8 cellular contexts compared by ENCODE assay signal in genomic region chr14:100214768-100215079, GRCh38. TPM values are rescaled to one million over a fixed set of nuclear protein-coding genes. Genes with fewer than 3 reads are reported as not detected.
DNase-seq lines count a peak whose midpoint lies in the region; ATAC-seq, FAIRE-seq and TF ChIP-seq lines count a peak whose summit lies in the region.

No MANE protein-coding gene starts in this region.

- TF ChIP-seq POLR2A in K562 (conservative IDR thresholded peaks at IDR 0.05) = no peak

- H3K4me3 ChIP-seq in ACC112 (ENCODE audit: low read depth, low read length) (peak overlapping the region; percentile 95), HFF-Myc (replicated peaks; ENCODE audit: low read depth, low read length) (peak overlapping the region; percentile 67), K562 (peak overlapping the region; percentile 78), mucosa of stomach (ENCODE audit: low read length) (peak overlapping the region; percentile 36)

- no peak for TF ChIP-seq RAD21 in K562 (CRISPR knock-in tag; conservative IDR thresholded peaks at IDR 0.05 in 1 of 2, IDR thresholded peaks at IDR 0.05 in 1 of 2)

- H3K36me3 ChIP-seq in ACC112 (ENCODE audit: insufficient read depth, low read length) (no peaks in the 10 kb centered on the region), K562 (ENCODE audit: control insufficient read depth, insufficient read depth, low read length) (no peaks in the 10 kb centered on the region), mucosa of stomach (ENCODE audit: control insufficient read depth, insufficient read depth, low read length) (no peaks in the 10 kb centered on the region)

- POLR2A ChIA-PET in K562 (lab: Yijun Ruan, JAX) = interaction anchor here (0.6 to 1.3 kb wide), 5 partner anchors 9 to 836 kb away, joined by 3 to 12 read pairs (median 3); no protein-coding TSS in a partner anchor

- H3K27ac ChIP-seq in ACC112 (ENCODE audit: low read depth, low read length) = no peak overlapping the region
- H3K27ac ChIP-seq in K562 (ENCODE audit: extremely low read depth, low read depth, low read length) = peak overlapping the region; percentile 98

- no peaks in the 10 kb centered on the region for H3K9me1 ChIP-seq in K562 (ENCODE audit: control insufficient read depth, insufficient read depth, low read length)

- TF ChIP-seq EP300 in K562 (IDR thresholded peaks at IDR 0.05; ENCODE audit: low read length) = no peak

- H3K4me1 ChIP-seq in ACC112 (ENCODE audit: control insufficient read depth, insufficient read depth, low read length, unreplicated experiment) (no peaks in the 10 kb centered on the region), K562 (replicated peaks in 1 of 2; ENCODE audit: control insufficient read depth in 2 of 2, insufficient read depth in 2 of 2, low read length in 2 of 2) (peaks cover 19 to 37% of the 10 kb centered on the region in 2 experiments), mucosa of stomach (ENCODE audit: control insufficient read depth, insufficient read depth, low read length) (peaks cover 14% of the 10 kb centered on the region)

- WGBS in K562 (ENCODE audit: insufficient coverage, low coverage, missing lambda C conversion rate) = 6% methylated on average over 10 of the region's 12 CpGs

- H3K9me3 ChIP-seq in K562 (replicated peaks; ENCODE audit: control insufficient read depth, insufficient read depth, low read depth, low read length) = no peaks in the 10 kb centered on the region
- no peaks in the 10 kb centered on the region for H3K9me3 ChIP-seq in mucosa of stomach (ENCODE audit: control insufficient read depth, low read length)

- ATAC-seq in K562 (no peak), HG03045 (IDR thresholded peaks at IDR 0.05; ENCODE audit: unreplicated experiment) (no peak), HG03159 (IDR thresholded peaks at IDR 0.05; ENCODE audit: unreplicated experiment) (no peak)

- in situ Hi-C loops in K562 (cut with MboI) = no loop called here

- CTCF ChIA-PET in K562 (lab: Yijun Ruan, JAX; ENCODE audit: low intra/inter-chr PET ratio) = no interaction called here

- H2AFZ ChIP-seq in ACC112 (ENCODE audit: low read length, unreplicated experiment) (peak overlapping the region; percentile 39), K562 (ENCODE audit: low read depth, low read length) (peak overlapping the region; percentile 79)

- peak; percentile 56 for FAIRE-seq in K562 (lab: Jason Lieb, UNC)

- intact Hi-C loops in K562 (cut with micrococcal nuclease) = no loop called here

- TF ChIP-seq CTCF in HFF-Myc (IDR thresholded peaks at IDR 0.05; ENCODE audit: low read depth, low read length, missing control alignments) (no peak), K562 (IDR thresholded peaks at IDR 0.05 in 2 of 3, conservative IDR thresholded peaks at IDR 0.05 in 1 of 3; ENCODE audit: insufficient read depth in 2 of 3, low read depth in 1 of 3, low read length in 3 of 3) (no peak)

- H3K4me2 ChIP-seq in K562 (ENCODE audit: insufficient read depth, low read length) = peak overlapping the region; percentile 82

- BruUV-seq in K562 (replicated peaks; lab: Mats Ljungman, UMichigan) = TSS peak; percentile 90

- H3K79me2 ChIP-seq in ACC112 (ENCODE audit: control insufficient read depth, insufficient read depth, low read length, unreplicated experiment) (no peaks in the 10 kb centered on the region), K562 (ENCODE audit: control insufficient read depth, insufficient read depth, low read length) (peaks cover 16% of the 10 kb centered on the region)

- no peaks in the 10 kb centered on the region for H4K20me1 ChIP-seq in K562 (replicated peaks; ENCODE audit: control insufficient read depth, insufficient read depth, low read length)

- no peak for DNase-seq in HFF-Myc (ENCODE audit: extremely low read depth, low read depth)
- no peak for DNase-seq in K562 (ENCODE audit: extremely low read depth in 1 of 4, low spot score in 3 of 4)
- DNase-seq in NCI-H524 treated with DMSO at 0.1 percent for 48 hours (lab: John Stamatoyannopoulos, UW) = no peak
- no peak for DNase-seq in COR-L47 (lab: John Stamatoyannopoulos, UW)

- H3K27me3 ChIP-seq in ACC112 (ENCODE audit: insufficient read depth, low read length) (no peaks in the 10 kb centered on the region), K562 (ENCODE audit: control insufficient read depth in 2 of 2, insufficient read depth in 2 of 2, low read length in 2 of 2) (no peaks in the 10 kb centered on the region), mucosa of stomach (ENCODE audit: control insufficient read depth, insufficient read depth, low read length) (no peaks in the 10 kb centered on the region)

- H3K9ac ChIP-seq in K562 (ENCODE audit: insufficient read depth in 1 of 2, low read depth in 2 of 2, low read length in 2 of 2) (peak overlapping the region; percentile 72 to 92), mucosa of stomach (ENCODE audit: low read length) (peak overlapping the region; percentile 97)

TF ChIP-seq in K562, 482 proteins besides CTCF, POLR2A, EP300 and RAD21 (continues in another document):
- TF ChIP-seq ZNF232 (CRISPR knock-in tag; IDR thresholded peaks at IDR 0.05) = no peak
- TF ChIP-seq TAL1 (IDR thresholded peaks at IDR 0.05) = peak; percentile 30; the same call in 1 of the 2 replicates
- no peak for TF ChIP-seq YY1 (IDR thresholded peaks at IDR 0.05; ENCODE audit: borderline replicate concordance in 1 of 3, control insufficient read depth in 1 of 3, extremely low read depth in 1 of 3, insufficient read depth in 3 of 3, insufficient read length in 1 of 3, insufficient replicate concordance in 2 of 3, low read depth in 1 of 3, low read length in 2 of 3)
- TF ChIP-seq ZEB2 (IDR thresholded peaks at IDR 0.05) = no peak
- no peak for TF ChIP-seq KLF10 (CRISPR knock-in tag; IDR thresholded peaks at IDR 0.05)
- no peak for TF ChIP-seq ZNF146 (CRISPR knock-in tag; IDR thresholded peaks at IDR 0.05; ENCODE audit: unreplicated experiment)
- no peak for TF ChIP-seq ZNF212 (CRISPR knock-in tag; IDR thresholded peaks at IDR 0.05)
- TF ChIP-seq HMG20B (CRISPR knock-in tag; IDR thresholded peaks at IDR 0.05) = no peak
- TF ChIP-seq, protein P1, sequence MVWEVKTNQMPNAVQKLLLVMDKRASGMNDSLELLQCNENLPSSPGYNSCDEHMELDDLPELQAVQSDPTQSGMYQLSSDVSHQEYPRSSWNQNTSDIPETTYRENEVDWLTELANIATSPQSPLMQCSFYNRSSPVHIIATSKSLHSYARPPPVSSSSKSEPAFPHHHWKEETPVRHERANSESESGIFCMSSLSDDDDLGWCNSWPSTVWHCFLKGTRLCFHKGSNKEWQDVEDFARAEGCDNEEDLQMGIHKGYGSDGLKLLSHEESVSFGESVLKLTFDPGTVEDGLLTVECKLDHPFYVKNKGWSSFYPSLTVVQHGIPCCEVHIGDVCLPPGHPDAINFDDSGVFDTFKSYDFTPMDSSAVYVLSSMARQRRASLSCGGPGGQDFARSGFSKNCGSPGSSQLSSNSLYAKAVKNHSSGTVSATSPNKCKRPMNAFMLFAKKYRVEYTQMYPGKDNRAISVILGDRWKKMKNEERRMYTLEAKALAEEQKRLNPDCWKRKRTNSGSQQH (CRISPR knock-in tag; IDR thresholded peaks at IDR 0.05) = no peak
- TF ChIP-seq, protein P2, sequence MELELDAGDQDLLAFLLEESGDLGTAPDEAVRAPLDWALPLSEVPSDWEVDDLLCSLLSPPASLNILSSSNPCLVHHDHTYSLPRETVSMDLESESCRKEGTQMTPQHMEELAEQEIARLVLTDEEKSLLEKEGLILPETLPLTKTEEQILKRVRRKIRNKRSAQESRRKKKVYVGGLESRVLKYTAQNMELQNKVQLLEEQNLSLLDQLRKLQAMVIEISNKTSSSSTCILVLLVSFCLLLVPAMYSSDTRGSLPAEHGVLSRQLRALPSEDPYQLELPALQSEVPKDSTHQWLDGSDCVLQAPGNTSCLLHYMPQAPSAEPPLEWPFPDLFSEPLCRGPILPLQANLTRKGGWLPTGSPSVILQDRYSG (tag; conservative IDR thresholded peaks at IDR 0.05; ENCODE audit: low read depth) = no peak
- TF ChIP-seq EHMT2 (IDR thresholded peaks at IDR 0.05) = no peak

RNA-seq across cellular contexts. Expression of gene YY1, which starts 24.2 kb away (rescaled TPM):
- 30.4 and 53.6 TPM in 2 replicates for total RNA-seq in K562 (2011; cell fraction: chromatin; rRNA removed; ENCODE audit: low replicate concordance)
- 21.0 and 21.6 TPM in 2 replicates for total RNA-seq in K562 (2011; cell fraction: nucleolus; rRNA removed)
- 32.7 and 52.1 TPM in 2 replicates for total RNA-seq in K562 (2011; cell fraction: nucleoplasm; rRNA removed)
- total RNA-seq in K562 (2014; rRNA removed) = 45.3 and 46.7 TPM in 2 replicates
- total RNA-seq in K562 (2014; rRNA removed; fragmentation: Illumina TruSeq; extraction: Trizol) = 70.8 and 81.3 TPM in 2 replicates
- 44.3 and 53.0 TPM in 2 replicates for total RNA-seq in K562 (2015; rRNA removed; fragmentation: Illumina TruSeq; extraction: Trizol)
- total RNA-seq in K562 (2021) = 74.2 and 76.9 TPM in 2 replicates
- 35.4 and 55.0 TPM in 2 replicates for polyA plus RNA-seq in K562 (2011; rRNA removed)
- polyA plus RNA-seq in K562 (2011; cell fraction: cytosol; rRNA removed) = 16.4 TPM in 2 replicates
- polyA plus RNA-seq in K562 (2011; cell fraction: nucleus; rRNA removed) = 22.7 and 24.9 TPM in 2 replicates
- polyA plus RNA-seq in K562 (2012) = 44.5 and 48.2 TPM in 2 replicates
- 43.9 and 46.5 TPM in 2 replicates for polyA plus RNA-seq in K562 (2014; fragmentation: Illumina TruSeq; extraction: Trizol)
- polyA plus RNA-seq in K562 (2014; fragmentation: Nextera tagmentation; extraction: Ambion mirVana) = 10 to 100 TPM; 20.8 to 21.0 TPM
- polyA plus RNA-seq in K562 (2014; rRNA removed) = 28.8 and 29.0 TPM in 2 replicates
- polyA minus RNA-seq in K562 (2011; rRNA and poly(A)+ RNA removed) = 33.4 and 50.0 TPM in 2 replicates
- polyA minus RNA-seq in K562 (2011; cell fraction: cytosol; rRNA and poly(A)+ RNA removed) = 21.0 and 27.0 TPM in 2 replicates
- 11.6 and 19.1 TPM in 2 replicates for polyA minus RNA-seq in K562 (2011; cell fraction: nucleus; rRNA and poly(A)+ RNA removed)

RNA-seq across cellular contexts. Expression of gene DEGS2, which starts 55.3 kb away (rescaled TPM):
- total RNA-seq in K562 (2011; cell fraction: chromatin; rRNA removed; ENCODE audit: low replicate concordance) = 2.6 and 7.4 TPM in 2 replicates
- total RNA-seq in K562 (2011; cell fraction: nucleolus; rRNA removed) = 4.3 and 4.8 TPM in 2 replicates
- total RNA-seq in K562 (2011; cell fraction: nucleoplasm; rRNA removed) = 2.5 and 2.8 TPM in 2 replicates
- 2.7 and 2.9 TPM in 2 replicates for total RNA-seq in K562 (2014; rRNA removed)
- total RNA-seq in K562 (2014; rRNA removed; fragmentation: Illumina TruSeq; extraction: Trizol) = 0.19 and 0.44 TPM in 2 replicates
- total RNA-seq in K562 (2015; rRNA removed; fragmentation: Illumina TruSeq; extraction: Trizol) = 0.34 and 0.36 TPM in 2 replicates
- 2.7 TPM in 2 replicates for total RNA-seq in K562 (2021)
- 0.46 and 1.1 TPM in 2 replicates for polyA plus RNA-seq in K562 (2011; rRNA removed)
- polyA plus RNA-seq in K562 (2011; cell fraction: cytosol; rRNA removed) = 0.41 and 3.5 TPM in 2 replicates
- 1.4 and 6.6 TPM in 2 replicates for polyA plus RNA-seq in K562 (2011; cell fraction: nucleus; rRNA removed)
- polyA plus RNA-seq in K562 (2012) = 1.4 and 4.2 TPM in 2 replicates
- 0.22 and 0.76 TPM in 2 replicates for polyA plus RNA-seq in K562 (2014; fragmentation: Illumina TruSeq; extraction: Trizol)
- polyA plus RNA-seq in K562 (2014; fragmentation: Nextera tagmentation; extraction: Ambion mirVana) = under 1 TPM; 0.57 to 0.70 TPM
- 0.42 and 2.7 TPM in 2 replicates for polyA plus RNA-seq in K562 (2014; rRNA removed)
- polyA minus RNA-seq in K562 (2011; rRNA and poly(A)+ RNA removed) = 0.09 and 0.32 TPM in 2 replicates
- 1.2 and 2.5 TPM in 2 replicates for polyA minus RNA-seq in K562 (2011; cell fraction: cytosol; rRNA and poly(A)+ RNA removed)
- 0.78 and 1.5 TPM in 2 replicates for polyA minus RNA-seq in K562 (2011; cell fraction: nucleus; rRNA and poly(A)+ RNA removed)

Comparison
In these comparisons a context has a peak if more than half of its experiments do, and no peak if none do; other contexts are left out.
1. H3K4me3 ChIP-seq: peak in every context shown above with its lines; median percentile 95 in ACC112; 78 in K562; 67 in HFF-Myc; 36 in mucosa of stomach.